In the genomic region with DNA sequence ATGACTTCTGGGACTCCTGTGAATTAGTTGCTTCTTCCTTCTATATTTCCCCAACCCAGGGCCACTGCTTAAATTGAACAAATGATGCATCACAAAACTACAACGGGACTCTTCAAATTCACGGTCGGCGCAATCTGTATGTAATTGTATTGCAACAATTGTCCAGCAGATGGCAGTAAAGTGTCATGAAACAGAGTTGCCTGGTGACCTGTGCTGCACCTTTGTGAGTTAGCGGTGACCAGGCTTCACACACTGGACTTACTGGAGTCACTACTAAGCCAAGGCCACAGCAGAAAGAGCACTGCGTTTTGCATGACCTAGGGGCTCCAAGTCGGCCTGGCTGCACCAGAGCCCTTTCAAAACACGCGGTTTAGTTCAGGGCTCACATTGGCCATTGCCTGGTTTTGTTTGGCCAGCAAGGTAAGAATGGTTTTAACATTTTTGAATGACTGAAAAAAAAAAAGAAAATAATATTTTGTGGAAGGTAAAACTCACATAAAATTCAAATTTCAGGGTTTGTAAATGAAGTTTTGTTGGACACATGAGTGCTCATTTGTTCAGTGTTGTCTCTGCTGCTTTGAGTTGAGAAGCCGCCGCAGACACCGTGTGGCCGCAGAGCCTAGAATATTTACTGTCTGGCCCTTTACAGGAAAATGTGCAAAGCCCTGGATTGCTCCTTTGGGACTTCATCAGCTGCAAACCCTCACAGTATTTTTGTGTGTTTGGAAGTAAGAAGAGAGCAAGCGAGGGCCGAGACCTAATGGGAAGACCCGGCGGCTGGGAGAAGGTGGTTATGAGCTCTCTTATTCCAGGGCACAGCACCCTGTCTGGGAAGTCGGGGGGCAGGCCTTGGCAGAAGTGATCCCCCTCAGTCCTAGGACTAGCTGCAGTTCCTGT, we compare ENCODE assay signal across 8 cellular contexts. TPM values are rescaled to one million over a fixed set of nuclear protein-coding genes. Genes with fewer than 3 reads are reported as not detected.
A peak's percentile ranks its signal among the peaks of the same experiment; 100 is the strongest.
DNase-seq lines count a peak whose midpoint lies in the region; ATAC-seq and TF ChIP-seq lines count a peak whose summit lies in the region.

No MANE protein-coding gene starts in this region.

- H3K9ac ChIP-seq in neural progenitor cell: no peak overlapping the region

- H3K9me3 Mint-ChIP-seq in activated naive CD8-positive, alpha-beta T cell treated with anti-CD3 and anti-CD28 coated beads for 36 hours: no peaks in the 10 kb centered on the region
- H3K9me3 Mint-ChIP-seq in activated naive CD8-positive, alpha-beta T cell treated with anti-CD3 and anti-CD28 coated beads, Interleukin-2, amount 50 U/mL, for 24 hours: no peaks in the 10 kb centered on the region
- no peaks in the 10 kb centered on the region for H3K9me3 Mint-ChIP-seq in activated T-cell treated with anti-CD3 and anti-CD28 coated beads, Interleukin-2, amount 50 U/mL, for 24 hours
- H3K9me3 Mint-ChIP-seq in neural progenitor cell: peaks cover 8% of the 10 kb centered on the region

- H3K4me1 ChIP-seq in neural progenitor cell: no peaks in the 10 kb centered on the region

- no peak overlapping the region for H2AFZ ChIP-seq in neural progenitor cell (replicated peaks)

- H3F3A ChIP-seq in neural progenitor cell (ENCODE audit: low read depth): no peaks in the 10 kb centered on the region

- H3K36me3 ChIP-seq in neural progenitor cell: no peaks in the 10 kb centered on the region

- peak; percentile 18 for DNase-seq in activated naive CD8-positive, alpha-beta T cell treated with anti-CD3 and anti-CD28 coated beads for 36 hours
- DNase-seq in activated naive CD8-positive, alpha-beta T cell treated with anti-CD3 and anti-CD28 coated beads, Interleukin-2, amount 50 U/mL, for 24 hours: no peak
- DNase-seq in NCI-H748 treated with DMSO at 0.1 percent for 48 hours (lab: John Stamatoyannopoulos, UW): peak; percentile 29
- DNase-seq in activated T-cell treated with anti-CD3 and anti-CD28 coated beads, Interleukin-2, amount 50 U/mL, for 24 hours: peak; percentile 52
- peak; percentile 67 for DNase-seq in fibroblast of villous mesenchyme (ENCODE audit: low read depth)
- DNase-seq in neural progenitor cell (ENCODE audit: low spot score): peak; percentile 87

- H3K9me3 ChIP-seq in neural progenitor cell (ENCODE audit: low read depth): no peaks in the 10 kb centered on the region

- H3K27ac ChIP-seq in neural progenitor cell: no peak overlapping the region

- H3K4me2 ChIP-seq in neural progenitor cell: no peak overlapping the region

- H3K36me3 Mint-ChIP-seq in activated naive CD8-positive, alpha-beta T cell treated with anti-CD3 and anti-CD28 coated beads for 36 hours: no peaks in the 10 kb centered on the region
- no peaks in the 10 kb centered on the region for H3K36me3 Mint-ChIP-seq in activated naive CD8-positive, alpha-beta T cell treated with anti-CD3 and anti-CD28 coated beads, Interleukin-2, amount 50 U/mL, for 24 hours (ENCODE audit: low read depth)
- H3K36me3 Mint-ChIP-seq in activated T-cell treated with anti-CD3 and anti-CD28 coated beads, Interleukin-2, amount 50 U/mL, for 24 hours (ENCODE audit: low read depth): no peaks in the 10 kb centered on the region
- H3K36me3 Mint-ChIP-seq in neural progenitor cell: no peaks in the 10 kb centered on the region

- H4K20me1 ChIP-seq in neural progenitor cell (ENCODE audit: low read depth): no peaks in the 10 kb centered on the region

- H3K79me2 ChIP-seq in neural progenitor cell (ENCODE audit: low read depth): no peaks in the 10 kb centered on the region

- no peak overlapping the region for H3K4me3 ChIP-seq in fibroblast of villous mesenchyme (ENCODE audit: low read depth, low read length)
- no peak overlapping the region for H3K4me3 ChIP-seq in neural progenitor cell

- ATAC-seq in activated naive CD8-positive, alpha-beta T cell treated with anti-CD3 and anti-CD28 coated beads, Interleukin-2, amount 50 U/mL, for 24 hours: no peak
- ATAC-seq in HG03025 (IDR thresholded peaks at IDR 0.05; ENCODE audit: low FRiP score, unreplicated experiment): peak; percentile 66
- ATAC-seq in GM21825 (IDR thresholded peaks at IDR 0.05; ENCODE audit: unreplicated experiment): no peak

- peaks cover 40% of the 10 kb centered on the region for H3K27me3 ChIP-seq in neural progenitor cell

- no peak overlapping the region for H3K27ac Mint-ChIP-seq in activated naive CD8-positive, alpha-beta T cell treated with anti-CD3 and anti-CD28 coated beads for 36 hours
- H3K27ac Mint-ChIP-seq in activated naive CD8-positive, alpha-beta T cell treated with anti-CD3 and anti-CD28 coated beads, Interleukin-2, amount 50 U/mL, for 24 hours: no peak overlapping the region
- no peak overlapping the region for H3K27ac Mint-ChIP-seq in activated T-cell treated with anti-CD3 and anti-CD28 coated beads, Interleukin-2, amount 50 U/mL, for 24 hours
- no peak overlapping the region for H3K27ac Mint-ChIP-seq in neural progenitor cell

- H3K4me3 Mint-ChIP-seq in activated naive CD8-positive, alpha-beta T cell treated with anti-CD3 and anti-CD28 coated beads for 36 hours: no peak overlapping the region
- H3K4me3 Mint-ChIP-seq in activated naive CD8-positive, alpha-beta T cell treated with anti-CD3 and anti-CD28 coated beads, Interleukin-2, amount 50 U/mL, for 24 hours: no peak overlapping the region
- H3K4me3 Mint-ChIP-seq in activated T-cell treated with anti-CD3 and anti-CD28 coated beads, Interleukin-2, amount 50 U/mL, for 24 hours: no peak overlapping the region
- H3K4me3 Mint-ChIP-seq in neural progenitor cell: no peak overlapping the region

- TF ChIP-seq CTCF in fibroblast of villous mesenchyme (IDR thresholded peaks at IDR 0.05; ENCODE audit: insufficient read depth, low read depth, low read length): peak; percentile 66
- peak; percentile 80 for TF ChIP-seq CTCF in neural progenitor cell (IDR thresholded peaks at IDR 0.05)

- peaks cover 40% of the 10 kb centered on the region for H3K27me3 Mint-ChIP-seq in activated naive CD8-positive, alpha-beta T cell treated with anti-CD3 and anti-CD28 coated beads for 36 hours
- H3K27me3 Mint-ChIP-seq in activated naive CD8-positive, alpha-beta T cell treated with anti-CD3 and anti-CD28 coated beads, Interleukin-2, amount 50 U/mL, for 24 hours: peaks cover 26% of the 10 kb centered on the region
- H3K27me3 Mint-ChIP-seq in activated T-cell treated with anti-CD3 and anti-CD28 coated beads, Interleukin-2, amount 50 U/mL, for 24 hours: peaks cover 41% of the 10 kb centered on the region
- peaks cover 5% of the 10 kb centered on the region for H3K27me3 Mint-ChIP-seq in neural progenitor cell (ENCODE audit: insufficient read depth, low read depth)

- peaks cover 6% of the 10 kb centered on the region for H3K4me1 Mint-ChIP-seq in activated naive CD8-positive, alpha-beta T cell treated with anti-CD3 and anti-CD28 coated beads for 36 hours
- H3K4me1 Mint-ChIP-seq in activated naive CD8-positive, alpha-beta T cell treated with anti-CD3 and anti-CD28 coated beads, Interleukin-2, amount 50 U/mL, for 24 hours: peaks cover 3% of the 10 kb centered on the region
- peaks cover 4% of the 10 kb centered on the region for H3K4me1 Mint-ChIP-seq in activated T-cell treated with anti-CD3 and anti-CD28 coated beads, Interleukin-2, amount 50 U/mL, for 24 hours (ENCODE audit: low read depth)
- peaks cover 4% of the 10 kb centered on the region for H3K4me1 Mint-ChIP-seq in neural progenitor cell

RNA-seq across cellular contexts. Expression of gene ZNF32, which starts 23.2 kb away (rescaled TPM):
- total RNA-seq in activated naive CD8-positive, alpha-beta T cell treated with anti-CD3 and anti-CD28 coated beads for 36 hours: 10 to 100 TPM; 12.2 to 13.9 TPM
- total RNA-seq in fibroblast of villous mesenchyme (29.0 and 30.7 TPM in 2 replicates), neural progenitor cell (ENCODE audit: low replicate concordance) (40.8 and 50.7 TPM in 2 replicates)
